In genomic region chrX:38891641-38892413, GRCh38 we compare ENCODE assay signal across 9 cellular contexts.
A peak's percentile ranks its signal among the peaks of the same experiment; 100 is the strongest.
DNase-seq lines count a peak whose midpoint lies in the region; ATAC-seq and TF ChIP-seq lines count a peak whose summit lies in the region.
"Had no signal": no experiment of that assay in that cellular context is flagged by ENCODE, and none has a peak within 500 bp of the region (broad histone marks: within the 10 kb centered on the region; RNA-seq: fewer than 3 reads in every experiment).

No MANE protein-coding gene starts in this region.

- peak overlapping the region; percentile 48 for H3K4me2 ChIP-seq in OCI-LY7 (ENCODE audit: low read length)

- no peaks in the 10 kb centered on the region for H3K9me3 ChIP-seq in OCI-LY7 (ENCODE audit: low read length)

- no peaks in the 10 kb centered on the region for H3K9me2 ChIP-seq in OCI-LY7 (ENCODE audit: insufficient read depth, low read length)

- peak overlapping the region; percentile 22 for H3K27ac ChIP-seq in OCI-LY7 (ENCODE audit: low read depth, low read length, poor library complexity, severe bottlenecking)

- CTCF ChIA-PET in activated naive CD4-positive, alpha-beta T cell treated with anti-CD3 and anti-CD28 coated beads for 36 hours (lab: Charles Lee): interaction anchor here (0.8 to 1.3 kb wide), 2 partner anchors 23 to 82 kb away, joined by 3 read pairs; no protein-coding TSS in a partner anchor
- CTCF ChIA-PET in OCI-LY7 (lab: Charles Lee; ENCODE audit: unreplicated experiment) (interaction anchor here (1.0 kb wide), 1 partner anchor 12 kb away, joined by 3 read pairs; no protein-coding TSS in a partner anchor), WTC11 (lab: Charles Lee) (no interaction called here)

- no peaks in the 10 kb centered on the region for H3K36me3 ChIP-seq in OCI-LY7 (ENCODE audit: insufficient read depth, low read length)

- BruUV-seq in OCI-LY7 (replicated peaks; lab: Mats Ljungman, UMichigan): no TSS peak

- intact Hi-C loops in activated naive CD4-positive, alpha-beta T cell treated with anti-CD3 and anti-CD28 coated beads for 36 hours (cut with micrococcal nuclease): loop anchor here (5.0 kb wide), 1 partner anchor 85 kb away; no protein-coding TSS in a partner anchor
- intact Hi-C loops in OCI-LY7 (cut with micrococcal nuclease; ENCODE audit: unreplicated experiment): no loop called here

- H3K4me3 ChIP-seq in OCI-LY7 (ENCODE audit: low read depth, low read length, poor library complexity, severe bottlenecking): no peak overlapping the region

- H3K79me2 ChIP-seq in OCI-LY7 (ENCODE audit: insufficient read depth, low read depth, low read length): no peaks in the 10 kb centered on the region

- TF ChIP-seq CTCF in OCI-LY7 (conservative IDR thresholded peaks at IDR 0.05; ENCODE audit: low read length) (no peak), WTC11 (IDR thresholded peaks at IDR 0.05) (no peak)

- POLR2A ChIA-PET in OCI-LY7 (lab: Charles Lee): interaction anchor here (0.6 to 3.0 kb wide), 5 partner anchors 9 to 1055 kb away, joined by 3 to 19 read pairs (median 4); no protein-coding TSS in a partner anchor
- POLR2A ChIA-PET in WTC11 (lab: Charles Lee): interaction anchor here (0.6 kb wide), 1 partner anchor 89 kb away, joined by 5 read pairs; no protein-coding TSS in a partner anchor

- peaks cover 12% of the 10 kb centered on the region for H3K4me1 Mint-ChIP-seq in activated naive CD4-positive, alpha-beta T cell treated with anti-CD3 and anti-CD28 coated beads for 36 hours (ENCODE audit: low read depth)
- H3K4me1 Mint-ChIP-seq in WTC11: peaks cover 9% of the 10 kb centered on the region

- H3K9me3 Mint-ChIP-seq in activated naive CD4-positive, alpha-beta T cell treated with anti-CD3 and anti-CD28 coated beads for 36 hours: no peaks in the 10 kb centered on the region
- no peaks in the 10 kb centered on the region for H3K9me3 Mint-ChIP-seq in WTC11

- H3K36me3 Mint-ChIP-seq in activated naive CD4-positive, alpha-beta T cell treated with anti-CD3 and anti-CD28 coated beads for 36 hours (ENCODE audit: low read depth): no peaks in the 10 kb centered on the region
- no peaks in the 10 kb centered on the region for H3K36me3 Mint-ChIP-seq in WTC11

- no peaks in the 10 kb centered on the region for H4K20me1 ChIP-seq in OCI-LY7 (ENCODE audit: insufficient read depth, low read length)

- peak; percentile 52 for DNase-seq in activated naive CD4-positive, alpha-beta T cell treated with anti-CD3 and anti-CD28 coated beads for 36 hours
- DNase-seq in activated naive CD4-positive, alpha-beta T cell treated with Interleukin-2 at 50 U/mL for 16 hours: no peak
- DNase-seq in OCI-LY7 (ENCODE audit: low spot score) (peak; percentile 69), NCI-H2196 (lab: John Stamatoyannopoulos, UW; ENCODE audit: unreplicated experiment) (no peak), WTC11 (ENCODE audit: low spot score) (no peak), SKM-1 treated with dmso at 0.1 percent for 144 hours (lab: John Stamatoyannopoulos, UW; ENCODE audit: unreplicated experiment) (no peak)
- peak; percentile 24 for DNase-seq in stimulated activated CD8-positive, alpha-beta memory T cell treated with anti-CD3 and anti-CD28 coated beads, Interleukin-4, amount 100 ng/mL, for 48 hours
- DNase-seq: foreskin melanocyte had no signal

- H3K27me3 Mint-ChIP-seq in activated naive CD4-positive, alpha-beta T cell treated with anti-CD3 and anti-CD28 coated beads for 36 hours (ENCODE audit: low read depth): no peaks in the 10 kb centered on the region
- no peaks in the 10 kb centered on the region; the same call in 1 of the 2 replicates for H3K27me3 Mint-ChIP-seq in WTC11 (ENCODE audit: low read depth)

- no peak overlapping the region for H3K4me3 Mint-ChIP-seq in activated naive CD4-positive, alpha-beta T cell treated with anti-CD3 and anti-CD28 coated beads for 36 hours
- no peak overlapping the region for H3K4me3 Mint-ChIP-seq in WTC11

- peaks cover 13% of the 10 kb centered on the region for H3K4me1 ChIP-seq in OCI-LY7 (ENCODE audit: insufficient read depth, low read length, poor library complexity, severe bottlenecking)

- peak overlapping the region; percentile 88; the same call in 1 of the 2 replicates for H2AFZ ChIP-seq in OCI-LY7 (ENCODE audit: low read length)

- H3K27ac Mint-ChIP-seq in activated naive CD4-positive, alpha-beta T cell treated with anti-CD3 and anti-CD28 coated beads for 36 hours: no peak overlapping the region
- no peak overlapping the region for H3K27ac Mint-ChIP-seq in WTC11

- ATAC-seq in HG02623 (IDR thresholded peaks at IDR 0.05; ENCODE audit: unreplicated experiment): peak; percentile 86
- ATAC-seq in WTC11: no peak

TF ChIP-seq in WTC11, 78 proteins besides CTCF, POLR2A, EP300 and RAD21:
- TF ChIP-seq E2F4 (CRISPR knock-in tag; IDR thresholded peaks at IDR 0.05; ENCODE audit: borderline replicate concordance, low read depth) (no peak), ZNF121 (CRISPR knock-in tag; IDR thresholded peaks at IDR 0.05) (no peak)
TF ChIP-seq in WTC11: peak in this region for 0.

Comparison
In these comparisons a context has a peak if more than half of its experiments do, and no peak if none do; other contexts are left out.
1. DNase-seq: peak in activated naive CD4-positive, alpha-beta T cell treated with anti-CD3 and anti-CD28 coated beads for 36 hours (single experiment), OCI-LY7 (single experiment) and stimulated activated CD8-positive, alpha-beta memory T cell treated with anti-CD3 and anti-CD28 coated beads, Interleukin-4, amount 100 ng/mL, for 48 hours (single experiment); none in activated naive CD4-positive, alpha-beta T cell treated with Interleukin-2 at 50 U/mL for 16 hours (single experiment), NCI-H2196 (single experiment), WTC11 (single experiment) and SKM-1 treated with dmso at 0.1 percent for 144 hours (single experiment).